1 cellular context compared by ENCODE assay signal in genomic region chr3:9951962-9952805, GRCh38.
TF ChIP-seq lines count a peak whose summit lies in the region.

TSS of gene PRRT3 (minus strand) at chr3:9952408. CDS start at chr3:9950115, 2,293 bp downstream.

TF ChIP-seq in SK-N-SH treated with all-trans-retinoic acid at 6 μM for 48 hours, 23 proteins besides CTCF, POLR2A, EP300 and RAD21 (continued from another document):
- TF ChIP-seq ZNF70 (CRISPR knock-in tag; IDR thresholded peaks at IDR 0.05), result no peak
